Comparison of ENCODE assay signal across 17 cellular contexts in the genomic region with DNA sequence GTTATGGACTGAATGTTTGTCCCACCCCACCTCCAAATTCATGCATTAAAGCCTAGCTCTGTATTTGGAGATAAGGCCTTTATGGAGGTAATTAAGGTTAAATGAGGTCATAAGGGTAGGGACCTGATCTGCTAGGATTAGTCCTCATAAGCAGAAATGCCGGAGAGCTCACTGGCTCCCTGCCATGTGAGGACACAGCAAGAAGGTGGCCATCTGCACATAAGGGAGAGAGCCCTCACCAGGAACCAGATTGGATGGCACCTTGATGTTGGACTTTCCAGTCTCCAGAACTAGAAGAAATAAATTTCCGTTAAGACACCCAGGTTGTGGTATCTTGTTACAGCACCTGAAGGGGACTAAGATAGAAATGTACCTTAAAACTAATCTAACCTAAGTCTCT.
DNase-seq lines count a peak whose midpoint lies in the region; FAIRE-seq and TF ChIP-seq lines count a peak whose summit lies in the region.
"Had no signal": no experiment of that assay in that cellular context is flagged by ENCODE, and none has a peak within 500 bp of the region (broad histone marks: within the 10 kb centered on the region; RNA-seq: fewer than 3 reads in every experiment).

No MANE protein-coding gene starts in this region.

- H3K9ac ChIP-seq in astrocyte (ENCODE audit: low read length): no peak overlapping the region
- H3K9ac ChIP-seq: KMS-11 had no signal

- no peaks in the 10 kb centered on the region for H3K27me3 ChIP-seq in astrocyte (ENCODE audit: insufficient read depth, low read length)

- H2AFZ ChIP-seq in astrocyte (ENCODE audit: low read depth, low read length): no peak overlapping the region
- H2AFZ ChIP-seq in OCI-LY7 (ENCODE audit: low read length): no peak overlapping the region

- H3K4me2 ChIP-seq in astrocyte (ENCODE audit: low read length): no peak overlapping the region
- H3K4me2 ChIP-seq in OCI-LY7 (ENCODE audit: low read length): no peak overlapping the region
- H3K4me2 ChIP-seq: KMS-11 had no signal

- peaks cover 5% of the 10 kb centered on the region for H3K4me1 Mint-ChIP-seq in astrocyte (ENCODE audit: low read depth, unreplicated experiment)
- H3K4me1 Mint-ChIP-seq: CD8-positive, alpha-beta memory T cell had no signal

- intact Hi-C loops in head of caudate nucleus (cut with DNase I): no loop called here
- intact Hi-C loops in OCI-LY7 (cut with micrococcal nuclease; ENCODE audit: unreplicated experiment): no loop called here

- H3K4me3 Mint-ChIP-seq in astrocyte (ENCODE audit: unreplicated experiment): no peak overlapping the region
- H3K4me3 Mint-ChIP-seq: CD8-positive, alpha-beta memory T cell; T-helper 1 cell treated with Interleukin-12 subunit alpha and Interleukin-12 subunit beta and Interleukin-4 antibody, amounts not matched to agents 30 μg/mL and 1 μg/mL, for 36 hours had no signal

- no peaks in the 10 kb centered on the region for H3K79me2 ChIP-seq in astrocyte (ENCODE audit: insufficient read depth, low read length)
- H3K79me2 ChIP-seq in OCI-LY7 (ENCODE audit: insufficient read depth, low read depth, low read length): no peaks in the 10 kb centered on the region

- CTCF ChIA-PET in OCI-LY7 (lab: Charles Lee; ENCODE audit: unreplicated experiment): no interaction called here

- POLR2A ChIA-PET in OCI-LY7 (lab: Charles Lee): no interaction called here

- no peak for FAIRE-seq in astrocyte (lab: Jason Lieb, UNC)
- FAIRE-seq: H54 had no signal

- no peaks in the 10 kb centered on the region for H3K9me3 Mint-ChIP-seq in astrocyte (ENCODE audit: unreplicated experiment)
- H3K9me3 Mint-ChIP-seq: T-helper 1 cell treated with Interleukin-12 subunit alpha and Interleukin-12 subunit beta and Interleukin-4 antibody, amounts not matched to agents 30 μg/mL and 1 μg/mL, for 36 hours had no signal

- H3K4me3 ChIP-seq in astrocyte (ENCODE audit: insufficient read depth, low read depth, low read length): no peak overlapping the region
- H3K4me3 ChIP-seq in OCI-LY7 (ENCODE audit: low read depth, low read length, poor library complexity, severe bottlenecking): no peak overlapping the region

- DNase-seq in SHP77 (lab: John Stamatoyannopoulos, UW): peak; percentile 16 to 24
- DNase-seq in SHP77 treated with DMSO at 0.1 percent for 48 hours (lab: John Stamatoyannopoulos, UW): no peak
- peak; percentile 97 for DNase-seq in NCI-H82 (lab: John Stamatoyannopoulos, UW)
- DNase-seq in astrocyte (ENCODE audit: low read depth): no peak
- no peak for DNase-seq in head of caudate nucleus
- DNase-seq in OCI-LY7 (ENCODE audit: low spot score): no peak
- DNase-seq in stimulated activated CD8-positive, alpha-beta memory T cell treated with anti-CD3 and anti-CD28 coated beads, Interleukin-4, amount 100 ng/mL, for 48 hours: no peak
- DNase-seq: C1 segment of cervical spinal cord; CD8-positive, alpha-beta memory T cell; DND-41; MV-4-11; NCI-H187; NK-92 treated with Interleukin-12 subunit alpha and Interleukin-12 subunit beta, amount 100 ng/mL, for 24 hours had no signal

- no peaks in the 10 kb centered on the region for H4K20me1 ChIP-seq in astrocyte (ENCODE audit: insufficient read depth, low read length)
- H4K20me1 ChIP-seq in OCI-LY7 (ENCODE audit: insufficient read depth, low read length): no peaks in the 10 kb centered on the region

- no peaks in the 10 kb centered on the region for H3K27me3 Mint-ChIP-seq in astrocyte (ENCODE audit: low read depth, unreplicated experiment)
- H3K27me3 Mint-ChIP-seq: CD8-positive, alpha-beta memory T cell had no signal

- TF ChIP-seq CTCF in astrocyte (IDR thresholded peaks at IDR 0.05; ENCODE audit: insufficient read depth, low read depth, low read length) (no peak), OCI-LY7 (conservative IDR thresholded peaks at IDR 0.05; ENCODE audit: low read length) (no peak)

- H3K9me2 ChIP-seq in OCI-LY7 (ENCODE audit: insufficient read depth, low read length): no peaks in the 10 kb centered on the region

- no peaks in the 10 kb centered on the region for H3K36me3 Mint-ChIP-seq in astrocyte (ENCODE audit: low read depth, unreplicated experiment)
- H3K36me3 Mint-ChIP-seq: CD8-positive, alpha-beta memory T cell had no signal

- H3K27ac ChIP-seq in astrocyte (ENCODE audit: low read depth, low read length) (no peak overlapping the region), OCI-LY7 (ENCODE audit: low read depth, low read length, poor library complexity, severe bottlenecking) (no peak overlapping the region)
- H3K27ac ChIP-seq: HL-60, KMS-11 had no signal

- no TSS peak for BruUV-seq in OCI-LY7 (replicated peaks; lab: Mats Ljungman, UMichigan)

- H3K27ac Mint-ChIP-seq in astrocyte (ENCODE audit: unreplicated experiment): peak overlapping the region; percentile 23
- H3K27ac Mint-ChIP-seq: T-helper 1 cell treated with Interleukin-12 subunit alpha and Interleukin-12 subunit beta and Interleukin-4 antibody, amounts not matched to agents 30 μg/mL and 1 μg/mL, for 36 hours had no signal

- H3K9me3 ChIP-seq in astrocyte (ENCODE audit: insufficient read depth, low read depth, low read length) (no peaks in the 10 kb centered on the region), OCI-LY7 (ENCODE audit: low read length) (no peaks in the 10 kb centered on the region)

- H3K36me3 ChIP-seq in astrocyte (ENCODE audit: insufficient read depth, low read length) (no peaks in the 10 kb centered on the region), OCI-LY7 (ENCODE audit: insufficient read depth, low read length) (no peaks in the 10 kb centered on the region)

- H3K4me1 ChIP-seq in astrocyte (ENCODE audit: insufficient read depth, low read length) (no peaks in the 10 kb centered on the region), OCI-LY7 (ENCODE audit: insufficient read depth, low read length, poor library complexity, severe bottlenecking) (no peaks in the 10 kb centered on the region)

Comparison
In these comparisons a context has a peak if more than half of its experiments do, and no peak if none do; other contexts are left out.
1. DNase-seq: peak in SHP77 (2 of 2) and NCI-H82 (single experiment); none in SHP77 treated with DMSO at 0.1 percent for 48 hours (single experiment), astrocyte (single experiment), head of caudate nucleus (0 of 42), OCI-LY7 (single experiment) and stimulated activated CD8-positive, alpha-beta memory T cell treated with anti-CD3 and anti-CD28 coated beads, Interleukin-4, amount 100 ng/mL, for 48 hours (single experiment).